In the genomic region with DNA sequence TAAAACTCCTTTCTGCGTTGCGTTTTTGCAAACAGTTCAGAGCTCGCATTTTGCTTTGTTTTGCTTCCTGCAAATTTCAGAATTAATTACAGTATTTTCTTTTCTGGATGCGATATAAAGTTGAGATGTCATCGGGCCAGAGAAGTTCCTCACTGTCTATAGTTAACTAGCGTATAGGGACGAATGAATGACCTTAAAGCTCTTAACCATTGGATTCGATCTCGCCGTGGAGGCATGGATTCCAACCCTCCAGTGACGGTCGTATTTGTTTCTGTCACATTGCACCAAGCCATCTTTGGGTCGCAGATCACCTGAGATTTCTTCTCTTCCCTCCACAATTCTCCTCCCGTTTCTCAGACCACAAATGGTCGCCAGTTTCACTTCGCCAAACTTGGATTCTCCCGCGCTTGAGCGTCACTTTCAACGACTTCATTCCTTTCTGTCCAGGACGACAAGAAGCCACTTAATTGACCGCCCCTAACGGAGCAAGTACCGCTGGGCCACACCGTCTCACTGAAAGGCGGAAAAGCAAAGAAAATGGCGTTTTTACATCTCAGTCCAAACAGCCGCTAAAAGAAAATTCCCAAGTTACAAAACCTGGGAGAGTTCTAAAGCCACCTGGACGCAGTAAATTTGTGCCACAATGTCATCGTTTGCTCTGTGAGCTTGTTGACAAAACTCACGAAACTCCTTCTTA, we compare ENCODE assay signal across 13 cellular contexts.
A peak's percentile ranks its signal among the peaks of the same experiment; 100 is the strongest.
DNase-seq lines count a peak whose midpoint lies in the region; TF ChIP-seq lines count a peak whose summit lies in the region.
"Had no signal": no experiment of that assay in that cellular context is flagged by ENCODE, and none has a peak within 500 bp of the region (broad histone marks: within the 10 kb centered on the region; RNA-seq: fewer than 3 reads in every experiment).

No MANE protein-coding gene starts in this region.

- peak overlapping the region; percentile 45 for H3K4me3 ChIP-seq in AG10803 (ENCODE audit: low read length)
- peak overlapping the region; percentile 25; the same call in 1 of the 2 replicates for H3K4me3 ChIP-seq in H7 (ENCODE audit: insufficient read depth, low read depth, low read length)
- peak overlapping the region; percentile 63 for H3K4me3 ChIP-seq in iPS-15b (ENCODE audit: low read depth, low read length)
- H3K4me3 ChIP-seq in adrenal gland, result no peak overlapping the region
- H3K4me3 ChIP-seq: tibial nerve had no signal

- TF ChIP-seq CTCF in AG10803 (conservative IDR thresholded peaks at IDR 0.05; ENCODE audit: low read length) (no peak), adrenal gland (IDR thresholded peaks at IDR 0.05) (no peak)

- no peak for TF ChIP-seq POLR2A in adrenal gland (IDR thresholded peaks at IDR 0.05)

- DNase-seq in AG10803 (ENCODE audit: low read depth) (no peak), H7 (no peak), astrocyte of the hippocampus (ENCODE audit: low read depth, low spot score) (peak; percentile 4), adrenal gland (no peak), SIG-M5 (lab: John Stamatoyannopoulos, UW) (no peak), NCI-H446 treated with DMSO at 0.1 percent for 48 hours (lab: John Stamatoyannopoulos, UW) (no peak)
- DNase-seq: effector CD8-positive, alpha-beta T cell; Kasumi-1; NCI-H2107; nucleus accumbens; spleen had no signal

- H3K9me3 ChIP-seq in iPS-15b (ENCODE audit: control insufficient read depth, insufficient read depth, low read length), result no peaks in the 10 kb centered on the region
- no peaks in the 10 kb centered on the region for H3K9me3 ChIP-seq in adrenal gland (replicated peaks in 1 of 3)
- H3K9me3 ChIP-seq: tibial nerve had no signal

- no peaks in the 10 kb centered on the region for H3K4me1 ChIP-seq in iPS-15b (ENCODE audit: control insufficient read depth, insufficient read depth, low read length)
- no peaks in the 10 kb centered on the region for H3K4me1 ChIP-seq in adrenal gland (replicated peaks in 1 of 2)

- H3K27ac ChIP-seq in adrenal gland, result no peak overlapping the region
- H3K27ac ChIP-seq: spleen, tibial nerve had no signal

- H3K27me3 ChIP-seq in H7 (ENCODE audit: control insufficient read depth, insufficient read depth, low read length), result peaks cover 8% of the 10 kb centered on the region
- peaks cover 62% of the 10 kb centered on the region for H3K27me3 ChIP-seq in iPS-15b (ENCODE audit: control insufficient read depth, insufficient read depth, low read length)
- peaks cover 82% of the 10 kb centered on the region for H3K27me3 ChIP-seq in adrenal gland

- 6 to 10% (median 8%) methylated on average over 31 of the region's 31 CpGs for WGBS in adrenal gland, 4 donors

- intact Hi-C loops in adrenal gland (cut with DNase I), result no loop called here

- no peak overlapping the region for H3K9ac ChIP-seq in iPS-15b (ENCODE audit: low read depth, low read length)

- no peaks in the 10 kb centered on the region for H3K36me3 ChIP-seq in H7 (replicated peaks; ENCODE audit: control insufficient read depth, insufficient read depth, low read length)
- no peaks in the 10 kb centered on the region for H3K36me3 ChIP-seq in iPS-15b (ENCODE audit: control insufficient read depth, insufficient read depth, low read length)
- H3K36me3 ChIP-seq in adrenal gland (replicated peaks in 1 of 2), result no peaks in the 10 kb centered on the region
- H3K36me3 ChIP-seq: spleen, tibial nerve had no signal

Comparison
In these comparisons a context has a peak if more than half of its experiments do, and no peak if none do; other contexts are left out.
1. H3K4me3 ChIP-seq: peak in AG10803 (single experiment), H7 (single experiment) and iPS-15b (single experiment); none in adrenal gland (0 of 4).